Comparison of ENCODE assay signal across 20 cellular contexts in the genomic region with DNA sequence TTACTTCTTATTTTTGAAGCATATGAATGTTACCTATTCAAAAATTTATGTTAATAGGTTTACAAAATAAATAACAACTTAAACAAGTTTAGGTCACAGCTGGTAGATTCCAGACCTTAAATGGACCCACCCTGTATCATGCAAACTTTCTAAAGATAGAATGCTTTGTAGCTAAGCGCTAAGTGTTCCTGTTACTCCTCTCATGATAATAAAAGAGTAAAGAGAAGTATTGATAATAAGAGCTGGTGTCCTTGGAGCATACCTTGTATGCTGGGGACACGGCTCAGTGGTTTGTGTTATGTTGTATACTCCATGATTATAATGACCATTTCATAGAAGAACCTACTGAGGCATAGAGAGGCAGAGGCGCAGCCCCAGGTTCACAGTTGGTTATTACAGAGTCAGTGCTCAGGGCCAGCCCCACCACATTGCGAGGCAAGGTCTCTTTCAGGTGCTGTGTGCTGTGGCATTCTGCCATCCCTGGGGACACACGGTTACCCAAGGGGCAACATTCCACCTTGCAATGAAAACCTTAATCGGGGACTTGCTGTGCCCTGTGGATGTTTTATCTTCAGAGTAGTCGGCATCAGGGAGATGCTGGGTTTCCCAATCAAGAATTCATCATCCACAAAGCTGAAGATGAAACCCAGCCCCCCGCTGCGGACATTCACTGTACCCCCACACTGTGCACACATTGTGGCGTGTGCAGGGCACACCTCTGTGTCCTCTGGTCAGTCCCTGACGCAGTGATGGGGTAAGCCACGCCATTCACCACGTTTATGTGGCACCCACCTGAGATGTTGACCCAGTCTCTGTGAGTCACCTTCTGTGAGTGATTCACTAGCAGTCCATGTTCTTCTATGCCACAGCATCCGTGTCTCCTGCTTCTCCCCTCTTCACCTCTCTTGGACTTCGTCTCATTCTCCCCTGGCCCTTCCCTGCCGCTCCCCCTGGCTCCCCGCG.
DNase-seq lines count a peak whose midpoint lies in the region; ATAC-seq, FAIRE-seq and TF ChIP-seq lines count a peak whose summit lies in the region.
"Had no signal": no experiment of that assay in that cellular context is flagged by ENCODE, and none has a peak within 500 bp of the region (broad histone marks: within the 10 kb centered on the region; RNA-seq: fewer than 3 reads in every experiment).

No MANE protein-coding gene starts in this region.

- H3K79me2 ChIP-seq in MM.1S (ENCODE audit: low read length), result no peaks in the 10 kb centered on the region

- H4K5ac ChIP-seq in IMR-90 (ENCODE audit: low read depth, low read length), result no peak overlapping the region

- CTCF ChIA-PET in A549 (lab: Yijun Ruan, JAX), result interaction anchor here (0.6 to 0.9 kb wide), 2 partner anchors 331 to 509 kb away, joined by 3 read pairs; no protein-coding TSS in a partner anchor
- CTCF ChIA-PET in IMR-90 (lab: Yijun Ruan, JAX), result interaction anchor here (0.6 kb wide), 1 partner anchor 84 kb away, joined by 6 read pairs; no protein-coding TSS in a partner anchor
- CTCF ChIA-PET in MCF 10A (lab: Yijun Ruan, JAX), result interaction anchor here (1.7 kb wide), 1 partner anchor 10 kb away, joined by 7 read pairs; no protein-coding TSS in a partner anchor
- CTCF ChIA-PET in HEK293T (lab: Yijun Ruan, JAX), result no interaction called here

- in situ Hi-C loops in IMR-90 (cut with MboI; ENCODE audit: low sequenced_read_pairs), result loop anchor here (25.0 kb wide), 1 partner anchor 758 kb away; no protein-coding TSS in a partner anchor

- peak overlapping the region; percentile 90; the same call in 1 of the 2 replicates for H2AK5ac ChIP-seq in IMR-90 (ENCODE audit: low read depth, low read length)

- H3K27me3 Mint-ChIP-seq in MCF 10A (ENCODE audit: insufficient read depth, unreplicated experiment), result no peaks in the 10 kb centered on the region

- no peak overlapping the region for H2BK20ac ChIP-seq in IMR-90 (ENCODE audit: low read depth, low read length)

- H3K4me1 ChIP-seq in A549, result peaks cover 28% of the 10 kb centered on the region
- peaks cover 1% of the 10 kb centered on the region for H3K4me1 ChIP-seq in IMR-90 (ENCODE audit: control insufficient read depth, insufficient read depth, low read length)
- no peaks in the 10 kb centered on the region for H3K4me1 ChIP-seq in right cardiac atrium (ENCODE audit: control insufficient read depth, insufficient read depth, low read length)
- H3K4me1 ChIP-seq in MM.1S (ENCODE audit: low read length), result no peaks in the 10 kb centered on the region
- H3K4me1 ChIP-seq in ovary (ENCODE audit: insufficient read depth), result no peaks in the 10 kb centered on the region

- POLR2A ChIA-PET in A549 (lab: Yijun Ruan, JAX) (no interaction called here), IMR-90 (lab: Charles Lee; ENCODE audit: unreplicated experiment) (interaction anchor here (0.6 kb wide), 1 partner anchor 11 kb away, joined by 3 read pairs; no protein-coding TSS in a partner anchor), MCF 10A (lab: Yijun Ruan, JAX) (interaction anchor here (0.6 to 0.7 kb wide), 4 partner anchors 10 to 340 kb away, joined by 3 to 4 read pairs (median 3); no protein-coding TSS in a partner anchor), HEK293T (lab: Yijun Ruan, JAX) (no interaction called here)

- no peak overlapping the region for H3K56ac ChIP-seq in IMR-90 (ENCODE audit: extremely low read depth, insufficient read depth, low read length)

- H3K9me1 ChIP-seq in IMR-90 (ENCODE audit: insufficient read depth, low read length), result peaks cover 6% of the 10 kb centered on the region

- no peak overlapping the region for H2BK120ac ChIP-seq in IMR-90 (ENCODE audit: low read depth, low read length)

- intact Hi-C loops in IMR-90 (cut with micrococcal nuclease), result loop anchor here (10.0 kb wide), 1 partner anchor 775 kb away; no protein-coding TSS in a partner anchor
- intact Hi-C loops in MCF 10A (cut with micrococcal nuclease), result no loop called here
- intact Hi-C loops in right cardiac atrium (cut with DNase I), result no loop called here
- intact Hi-C loops in ovary (cut with DNase I), result no loop called here

- H3K23ac ChIP-seq in IMR-90 (ENCODE audit: low read depth, low read length), result no peak overlapping the region

- no TSS peak for BruUV-seq in IMR-90 (replicated peaks; lab: Mats Ljungman, UMichigan)
- BruUV-seq in MCF 10A (replicated peaks; lab: Mats Ljungman, UMichigan), result no TSS peak

- H3K4ac ChIP-seq in IMR-90 (ENCODE audit: low read depth, low read length), result 0 out of 2 replicates have a peak overlapping the region, but pooled peaks have one; percentile 8

- no peaks in the 10 kb centered on the region for H3K9me3 ChIP-seq in A549
- no peaks in the 10 kb centered on the region for H3K9me3 ChIP-seq in IMR-90 (ENCODE audit: control insufficient read depth, insufficient read depth, low read length)
- no peaks in the 10 kb centered on the region for H3K9me3 ChIP-seq in right cardiac atrium (ENCODE audit: control insufficient read depth, low read length)
- no peaks in the 10 kb centered on the region for H3K9me3 ChIP-seq in MM.1S (replicated peaks; ENCODE audit: insufficient read depth, low read length)
- no peaks in the 10 kb centered on the region for H3K9me3 ChIP-seq in ovary

- no peak overlapping the region for H4K8ac ChIP-seq in IMR-90 (ENCODE audit: low read depth in 2 of 2, low read length in 2 of 2)

- H4K91ac ChIP-seq in IMR-90 (ENCODE audit: insufficient read depth, low read depth, low read length), result no peak overlapping the region

- H3K79me1 ChIP-seq in IMR-90 (ENCODE audit: low read depth in 1 of 2, low read length in 2 of 2), result no peaks in the 10 kb centered on the region

- TF ChIP-seq CTCF in A549 (IDR thresholded peaks at IDR 0.05) (no peak), IMR-90 (conservative IDR thresholded peaks at IDR 0.05; ENCODE audit: low read depth, low read length) (no peak), MCF 10A (IDR thresholded peaks at IDR 0.05; ENCODE audit: unreplicated experiment) (no peak), MM.1S (IDR thresholded peaks at IDR 0.05; ENCODE audit: low read length) (no peak), ovary (IDR thresholded peaks at IDR 0.05) (no peak)

- ATAC-seq in A549 (peak; percentile 79 to 80), IMR-90 (ENCODE audit: low read depth) (no peak), right cardiac atrium (peak; percentile 52 to 55), HG02885 (IDR thresholded peaks at IDR 0.05; ENCODE audit: poor library complexity, unreplicated experiment) (no peak)
- ATAC-seq: activated CD8-positive, alpha-beta T cell treated with anti-CD3 and anti-CD28 coated beads for 36 hours had no signal

- no peaks in the 10 kb centered on the region for H3K9me3 Mint-ChIP-seq in MCF 10A (ENCODE audit: unreplicated experiment)
- H3K9me3 Mint-ChIP-seq: activated CD8-positive, alpha-beta T cell treated with anti-CD3 and anti-CD28 coated beads for 36 hours had no signal

- TF ChIP-seq EP300 in A549 (IDR thresholded peaks at IDR 0.05) (peak in 1 of 2 experiments; percentile 47; a peak in 1 of 5 replicates), ovary (IDR thresholded peaks at IDR 0.05) (no peak)

- no peak overlapping the region for H3K4me3 Mint-ChIP-seq in MCF 10A (ENCODE audit: unreplicated experiment)
- H3K4me3 Mint-ChIP-seq: activated CD8-positive, alpha-beta T cell treated with anti-CD3 and anti-CD28 coated beads for 36 hours had no signal

- H3K4me1 Mint-ChIP-seq in MCF 10A (ENCODE audit: insufficient read depth, unreplicated experiment), result peaks cover 16% of the 10 kb centered on the region

- no peak overlapping the region for H2BK5ac ChIP-seq in IMR-90 (ENCODE audit: low read depth, low read length, poor library complexity, severe bottlenecking)

- FAIRE-seq in A549 (lab: Jason Lieb, UNC), result no peak
- FAIRE-seq: GM12892 had no signal

- peak overlapping the region; percentile 2; the same call in 1 of the 3 replicates for H2BK15ac ChIP-seq in IMR-90 (ENCODE audit: low read depth, low read length)

- H3K36me3 ChIP-seq in IMR-90 (ENCODE audit: control insufficient read depth, insufficient read depth, low read length) (no peaks in the 10 kb centered on the region), MM.1S (replicated peaks; ENCODE audit: insufficient read depth, low read length) (no peaks in the 10 kb centered on the region), ovary (no peaks in the 10 kb centered on the region)

- no peaks in the 10 kb centered on the region for H3K9me2 ChIP-seq in MM.1S (replicated peaks; ENCODE audit: insufficient read depth, low read length)

- H3K14ac ChIP-seq in IMR-90 (replicated peaks; ENCODE audit: low read depth, low read length), result no peak overlapping the region

- H3K4me3 ChIP-seq in A549 (no peak overlapping the region), IMR-90 (ENCODE audit: insufficient read depth, low read depth, low read length) (no peak overlapping the region), right cardiac atrium (ENCODE audit: low read length) (no peak overlapping the region), MM.1S (ENCODE audit: low read length) (no peak overlapping the region), ovary (no peak overlapping the region)
- H3K4me3 ChIP-seq: SK-N-MC had no signal

- H3K18ac ChIP-seq in IMR-90 (ENCODE audit: low read depth, low read length), result no peak overlapping the region

- 29% methylated on average over 16 of the region's 18 CpGs for WGBS in A549 (ENCODE audit: missing lambda C conversion rate)
- 93% methylated on average over 10 of the region's 18 CpGs; no CpG with 5 or more reads in 1 of the 2 experiments for WGBS in IMR-90 (ENCODE audit: extremely low coverage in 2 of 2, insufficient read length in 1 of 2), 2 experiments
- 85% methylated on average over 18 of the region's 18 CpGs for WGBS in right cardiac atrium
- WGBS in ovary, 3 donors, result 82 to 87% (median 83%) methylated on average over 18 of the region's 18 CpGs

- H2AFZ ChIP-seq in IMR-90 (replicated peaks; ENCODE audit: low read length, poor library complexity), result peak overlapping the region; percentile 35
- no peak overlapping the region for H2AFZ ChIP-seq in MM.1S (ENCODE audit: low read length)

- H3F3A ChIP-seq in MM.1S (ENCODE audit: insufficient read depth, low read length), result no peaks in the 10 kb centered on the region

- no peak for TF ChIP-seq POLR2A in A549 (IDR thresholded peaks at IDR 0.05; ENCODE audit: low read length)
- TF ChIP-seq POLR2A in IMR-90 (IDR thresholded peaks at IDR 0.05; ENCODE audit: low read depth, low read length), result no peak
- TF ChIP-seq POLR2A in ovary (IDR thresholded peaks at IDR 0.05), result no peak

- H3K27ac ChIP-seq in A549 (peak overlapping the region; percentile 68 to 70; a peak in 5 of 6 replicates), IMR-90 (ENCODE audit: insufficient read depth, low read length) (no peak overlapping the region), right cardiac atrium (ENCODE audit: low read length) (no peak overlapping the region), MM.1S (ENCODE audit: low read length) (no peak overlapping the region), ovary (no peak overlapping the region)
- H3K27ac ChIP-seq: C4-2B, SK-N-MC had no signal

- no peaks in the 10 kb centered on the region for H4K20me1 ChIP-seq in IMR-90 (ENCODE audit: insufficient read depth, low read length)
- H4K20me1 ChIP-seq in MM.1S (ENCODE audit: insufficient read depth, low read length), result no peaks in the 10 kb centered on the region

- TF ChIP-seq RAD21 in A549 (conservative IDR thresholded peaks at IDR 0.05 in 1 of 2, IDR thresholded peaks at IDR 0.05 in 1 of 2), result no peak
- TF ChIP-seq RAD21 in IMR-90 (IDR thresholded peaks at IDR 0.05; ENCODE audit: low read length), result no peak

- no peak overlapping the region for H2AK9ac ChIP-seq in IMR-90 (replicated peaks; ENCODE audit: low read depth, low read length, poor library complexity)

- H3K27me3 ChIP-seq in IMR-90 (ENCODE audit: control insufficient read depth, insufficient read depth, low read length), result no peaks in the 10 kb centered on the region
- no peaks in the 10 kb centered on the region for H3K27me3 ChIP-seq in right cardiac atrium (ENCODE audit: control insufficient read depth, insufficient read depth)
- no peaks in the 10 kb centered on the region for H3K27me3 ChIP-seq in MM.1S (replicated peaks; ENCODE audit: insufficient read depth, low read length)
- H3K27me3 ChIP-seq in ovary, result no peaks in the 10 kb centered on the region

- peak overlapping the region; percentile 8 for H3K27ac Mint-ChIP-seq in MCF 10A (ENCODE audit: low read depth, unreplicated experiment)
- H3K27ac Mint-ChIP-seq: activated CD8-positive, alpha-beta T cell treated with anti-CD3 and anti-CD28 coated beads for 36 hours; progenitor cell of endocrine pancreas had no signal

- H3K4me2 ChIP-seq in A549 (peak overlapping the region; percentile 55), IMR-90 (ENCODE audit: low read depth, low read length) (no peak overlapping the region), MM.1S (ENCODE audit: low read depth, low read length) (no peak overlapping the region)

- H3K9ac ChIP-seq in IMR-90 (ENCODE audit: low read depth, low read length) (no peak overlapping the region), MM.1S (ENCODE audit: low read length) (no peak overlapping the region)

- no peaks in the 10 kb centered on the region for H3K36me3 Mint-ChIP-seq in MCF 10A (ENCODE audit: insufficient read depth, unreplicated experiment)

- dilution Hi-C loops in IMR-90 (cut with HindIII; ENCODE audit: low sequenced_read_pairs, unreplicated experiment), result loop anchor here (25.0 kb wide), 1 partner anchor 333 kb away; the partner anchor contains the start of gene IRS2

- peak; percentile 52 to 68 for DNase-seq in A549 (ENCODE audit: low read depth in 1 of 2, low spot score in 1 of 2)
- peak; percentile 41 for DNase-seq in IMR-90
- DNase-seq in MCF 10A (ENCODE audit: unreplicated experiment), result peak; percentile 71
- DNase-seq in right cardiac atrium, result no peak
- no peak for DNase-seq in HEK293T (ENCODE audit: extremely low spot score)
- no peak for DNase-seq in MM.1S
- no peak for DNase-seq in ovary
- DNase-seq: ACHN; activated CD8-positive, alpha-beta T cell treated with anti-CD3 and anti-CD28 coated beads for 36 hours; activated naive CD4-positive, alpha-beta T cell treated with Interleukin-2 at 50 U/mL for 16 hours; activated T-cell treated with anti-CD3 and anti-CD28 coated beads, Interleukin-2, amount 50 U/mL, for 1 hour; hypothalamus; NCI-H1105; NCI-H526 treated with DMSO at 0.1 percent for 48 hours; stimulated activated CD4-positive, alpha-beta T cell treated with anti-CD3 and anti-CD28 coated beads, Interleukin-4, amount 100 ng/mL, for 24 hours had no signal

Comparison
In these comparisons a context has a peak if more than half of its experiments do, and no peak if none do; other contexts are left out.
1. ATAC-seq: peak in A549 (2 of 2) and right cardiac atrium (2 of 2); none in IMR-90 (single experiment) and HG02885 (single experiment).
2. DNase-seq: peak in A549 (2 of 2), IMR-90 (single experiment) and MCF 10A (single experiment); none in right cardiac atrium (0 of 3), HEK293T (single experiment), MM.1S (single experiment) and ovary (0 of 5).
3. H3K27ac ChIP-seq: peak in A549 (2 of 2); none in IMR-90 (single experiment), right cardiac atrium (single experiment), MM.1S (single experiment) and ovary (0 of 2).
4. POLR2A ChIA-PET loops: an anchor here in IMR-90 (0.6 kb wide) and MCF 10A (0.6 to 0.7 kb wide); none called in A549 and HEK293T.